9 cellular contexts compared by ENCODE assay signal in genomic region chr1:118346940-118347339, GRCh38.
"Had no signal": no experiment of that assay in that cellular context is flagged by ENCODE, and none has a peak within 500 bp of the region (broad histone marks: within the 10 kb centered on the region; RNA-seq: fewer than 3 reads in every experiment).

No MANE protein-coding gene starts in this region.

- DNase-seq: GM23248, GOT3, H9, HCEC 1CT, KBM-7 had no signal

- H3K4me3 ChIP-seq: GM23248 had no signal

- H3K27ac Mint-ChIP-seq: H9, IgD-negative memory B cell had no signal

- H3K9me3 Mint-ChIP-seq: IgD-negative memory B cell had no signal

- H3K27ac ChIP-seq: GM23248, HL-60 had no signal

- FAIRE-seq: H54, HepG2 had no signal

- ATAC-seq: HepG2 had no signal

- H3K4me3 Mint-ChIP-seq: H9, IgD-negative memory B cell had no signal

- H3K36me3 Mint-ChIP-seq: IgD-negative memory B cell had no signal

- H3K9ac ChIP-seq: GM23248 had no signal

- H3K4me1 Mint-ChIP-seq: H9, IgD-negative memory B cell had no signal
